ENCODE assay signal across 11 cellular contexts in the genomic region with DNA sequence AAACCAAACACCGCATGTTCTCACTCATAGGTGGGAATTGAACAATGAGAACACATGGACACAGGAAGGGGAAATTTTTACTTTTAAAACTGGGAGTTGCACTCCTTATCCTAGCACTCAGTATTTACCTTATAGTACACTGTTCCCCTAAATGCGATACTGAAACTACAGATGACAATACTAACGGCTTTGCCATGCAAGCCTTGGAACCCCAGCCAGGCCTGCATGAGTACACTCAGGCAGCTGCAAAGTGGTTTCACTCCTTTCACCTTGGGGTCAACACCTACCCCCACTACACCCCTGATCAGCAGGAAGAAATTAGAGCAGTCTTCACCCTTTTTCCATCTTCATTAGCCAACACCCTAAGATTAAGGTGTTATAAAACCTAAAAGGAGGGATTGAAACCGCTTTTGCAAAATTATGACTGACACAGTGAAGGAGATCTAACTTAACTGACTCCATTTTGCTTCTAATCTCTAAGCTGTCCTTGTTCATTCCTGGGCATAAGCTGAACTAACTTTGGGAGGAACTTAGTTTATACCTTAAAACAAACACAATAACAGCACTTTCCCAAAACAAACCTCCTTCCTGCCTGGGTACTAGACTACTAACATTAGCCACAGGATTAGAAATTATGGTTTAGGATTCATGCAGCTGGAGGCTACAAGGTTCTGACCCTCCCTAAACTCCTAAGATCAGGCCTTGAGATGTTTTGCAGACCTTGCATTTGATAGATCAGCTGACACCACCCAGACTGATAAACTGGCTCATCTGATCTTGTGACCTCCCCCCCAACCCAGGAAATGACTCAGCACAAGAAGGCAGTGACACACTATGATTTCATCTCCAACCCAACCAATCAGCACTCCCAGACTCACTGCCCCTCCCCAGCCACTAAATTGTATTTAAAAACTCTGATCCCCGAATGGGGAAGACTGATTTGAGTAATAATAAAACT.
DNase-seq lines count a peak whose midpoint lies in the region; ATAC-seq, FAIRE-seq and TF ChIP-seq lines count a peak whose summit lies in the region.
"Had no signal": no experiment of that assay in that cellular context is flagged by ENCODE, and none has a peak within 500 bp of the region (broad histone marks: within the 10 kb centered on the region; RNA-seq: fewer than 3 reads in every experiment).

No MANE protein-coding gene starts in this region.

- TF ChIP-seq POLR2A in tibial nerve (IDR thresholded peaks at IDR 0.05): no peak

- H3K4me1 Mint-ChIP-seq in HFFc6 (ENCODE audit: low read depth): peaks cover 38% of the 10 kb centered on the region

- H3K9me3 ChIP-seq in SJSA1 (replicated peaks): 0 out of 2 replicates have a peak, but pooled peaks cover 2% of the 10 kb centered on the region
- H3K9me3 ChIP-seq in tibial nerve: peaks cover 0 to 8% (median 0%) of the 10 kb centered on the region in 4 donors
- H3K9me3 ChIP-seq in pancreas: no peaks in the 10 kb centered on the region
- H3K9me3 ChIP-seq: Peyer's patch had no signal

- TF ChIP-seq EP300 in tibial nerve (IDR thresholded peaks at IDR 0.05): no peak

- intact Hi-C loops in pancreas (cut with DNase I): no loop called here

- 84 to 85% methylated on average over 5 of the region's 5 CpGs for WGBS in tibial nerve, 2 donors
- 78 to 81% methylated on average over 5 of the region's 5 CpGs for WGBS in pancreas, 2 donors

- H3K4me1 ChIP-seq in SJSA1 (replicated peaks) (peaks cover 23% of the 10 kb centered on the region), tibial nerve (no peaks in the 10 kb centered on the region), pancreas (no peaks in the 10 kb centered on the region)
- H3K4me1 ChIP-seq: Peyer's patch had no signal

- H3K36me3 Mint-ChIP-seq in HFFc6 (ENCODE audit: low read depth): peaks cover 14% of the 10 kb centered on the region

- peak overlapping the region; percentile 75 for H3K4me3 Mint-ChIP-seq in HFFc6
- H3K4me3 Mint-ChIP-seq: activated T-helper 1 cell treated with anti-CD3 and anti-CD28 coated beads, Interleukin-12 subunit alpha, Interleukin-12 subunit beta, Interleukin-2, Interleukin-4 antibody, amounts not matched to agents 30 ng/mL and 10 ng/mL and 1 ng/mL, durations not matched to agents 14 hours and 24 hours and 36 hours had no signal

- DNase-seq in AG20443 (ENCODE audit: low spot score) (peak; percentile 20), HFFc6 (peak; percentile 72), SJSA1 (ENCODE audit: low read depth in 1 of 2, low spot score in 2 of 2) (peak; percentile 75), fibroblast of the conjunctiva (ENCODE audit: low read depth) (peak; percentile 30), tibial nerve (ENCODE audit: low spot score in 2 of 2) (no peak), pancreas (no peak), HuH-7 (ENCODE audit: low spot score) (no peak)
- DNase-seq in activated naive CD4-positive, alpha-beta T cell treated with Interleukin-2 at 50 U/mL for 16 hours: no peak
- DNase-seq: Peyer's patch; stimulated activated CD4-positive, alpha-beta T cell treated with anti-CD3 and anti-CD28 coated beads, Interleukin-4, amount 100 ng/mL, for 4 hours had no signal

- no peaks in the 10 kb centered on the region for H3K36me3 ChIP-seq in SJSA1
- no peaks in the 10 kb centered on the region for H3K36me3 ChIP-seq in tibial nerve
- no peaks in the 10 kb centered on the region for H3K36me3 ChIP-seq in pancreas
- H3K36me3 ChIP-seq: Peyer's patch had no signal

- peaks cover 13% of the 10 kb centered on the region for H3K9me3 Mint-ChIP-seq in HFFc6

- no peak for FAIRE-seq in pancreas (lab: Jason Lieb, UNC)

- no peak for ATAC-seq in pancreas

- no peak for TF ChIP-seq CTCF in HFFc6 (IDR thresholded peaks at IDR 0.05)
- TF ChIP-seq CTCF in tibial nerve (IDR thresholded peaks at IDR 0.05): no peak
- no peak for TF ChIP-seq CTCF in pancreas (IDR thresholded peaks at IDR 0.05)

- no peak overlapping the region for H3K4me3 ChIP-seq in SJSA1
- no peak overlapping the region for H3K4me3 ChIP-seq in tibial nerve
- no peak overlapping the region for H3K4me3 ChIP-seq in pancreas
- H3K4me3 ChIP-seq: Peyer's patch had no signal

- peak overlapping the region; percentile 82 for H3K27ac ChIP-seq in SJSA1
- H3K27ac ChIP-seq in tibial nerve: no peak overlapping the region
- H3K27ac ChIP-seq in pancreas: no peak overlapping the region
- H3K27ac ChIP-seq: Peyer's patch had no signal

- peak overlapping the region; percentile 87 for H3K27ac Mint-ChIP-seq in HFFc6
- H3K27ac Mint-ChIP-seq: activated T-helper 1 cell treated with anti-CD3 and anti-CD28 coated beads, Interleukin-12 subunit alpha, Interleukin-12 subunit beta, Interleukin-2, Interleukin-4 antibody, amounts not matched to agents 30 ng/mL and 10 ng/mL and 1 ng/mL, durations not matched to agents 14 hours and 24 hours and 36 hours had no signal

- H3K27me3 Mint-ChIP-seq in HFFc6 (ENCODE audit: insufficient read depth): no peaks in the 10 kb centered on the region; the same call in 1 of the 2 replicates

- H3K27me3 ChIP-seq in SJSA1 (replicated peaks): no peaks in the 10 kb centered on the region
- H3K27me3 ChIP-seq in tibial nerve: no peaks in the 10 kb centered on the region
- H3K27me3 ChIP-seq in pancreas: no peaks in the 10 kb centered on the region
- H3K27me3 ChIP-seq: Peyer's patch had no signal

Comparison
In these comparisons a context has a peak if more than half of its experiments do, and no peak if none do; other contexts are left out.
1. DNase-seq: peak in AG20443 (single experiment), HFFc6 (single experiment), SJSA1 (2 of 2) and fibroblast of the conjunctiva (single experiment); none in tibial nerve (0 of 2), pancreas (0 of 6), activated naive CD4-positive, alpha-beta T cell treated with Interleukin-2 at 50 U/mL for 16 hours (single experiment) and HuH-7 (single experiment).